ENCODE assay signal across 1 cellular context in genomic region chr6:43146228-43146627, GRCh38.
TF ChIP-seq lines count a peak whose summit lies in the region.

No MANE protein-coding gene starts in this region.

TF ChIP-seq in K562, 482 proteins besides CTCF, POLR2A, EP300 and RAD21 (continued from another document):
- no peak for TF ChIP-seq FOXO4 (CRISPR knock-in tag; IDR thresholded peaks at IDR 0.05)
- no peak for TF ChIP-seq POLR3A (IDR thresholded peaks at IDR 0.05; ENCODE audit: borderline replicate concordance, extremely low read depth, insufficient read depth, insufficient read length)
